ENCODE assay signal across 8 cellular contexts in genomic region chr17:79839363-79840203, GRCh38. TPM values are rescaled to one million over a fixed set of nuclear protein-coding genes. Genes with fewer than 3 reads are reported as not detected.
DNase-seq lines count a peak whose midpoint lies in the region; ATAC-seq and TF ChIP-seq lines count a peak whose summit lies in the region.

CBX4 (minus strand) TSS chr17:79839440; CDS start chr17:79839251, 189 bp downstream.

- peaks cover 12 to 21% of the 10 kb centered on the region in 2 donors for H3K27me3 Mint-ChIP-seq in natural killer cell (ENCODE audit: low read depth in 2 of 2)

- peak within 1 kb of the TSS; percentile 90 for H3K4me3 ChIP-seq in fibroblast of mammary gland (ENCODE audit: control insufficient read depth, low read depth, low read length)

- TF ChIP-seq CTCF in fibroblast of mammary gland (conservative IDR thresholded peaks at IDR 0.05; ENCODE audit: control insufficient read depth, insufficient read depth, low read depth, low read length), result no peak
- peak; percentile 62 for TF ChIP-seq CTCF in natural killer cell (IDR thresholded peaks at IDR 0.05)

- intact Hi-C loops in natural killer cell (cut with micrococcal nuclease), result loop anchor here (2.0 to 5.0 kb wide), 2 partner anchors 43 to 92 kb away; partner anchors contain the start of gene CBX8

- peak; percentile 87 for DNase-seq in DMS153 (lab: John Stamatoyannopoulos, UW)
- DNase-seq in LHCN-M2 (ENCODE audit: low read depth), result peak; percentile 89
- peak; percentile 97 for DNase-seq in RPMI8226
- peak; percentile 82 to 86 for DNase-seq in activated T-helper 1 cell treated with anti-CD3 and anti-CD28 coated beads, Interleukin-2, amount 50 U/mL, for 16 hours (ENCODE audit: low read depth in 1 of 2, low spot score in 1 of 2)
- DNase-seq in fibroblast of mammary gland (ENCODE audit: low read depth), result peak; percentile 83
- DNase-seq in natural killer cell, result peak; percentile 84
- peak; percentile 83 to 89 (median 88) for DNase-seq in stimulated activated naive CD4-positive, alpha-beta T cell (lab: John Stamatoyannopoulos, UW)

- no peaks in the 10 kb centered on the region for H3K9me3 Mint-ChIP-seq in natural killer cell

- ATAC-seq in GM21717 (IDR thresholded peaks at IDR 0.05; ENCODE audit: unreplicated experiment) (peak; percentile 35), natural killer cell (peak; percentile 73 to 89 (median 81))

- no peaks in the 10 kb centered on the region for H3K36me3 Mint-ChIP-seq in natural killer cell

- peak within 1 kb of the TSS; percentile 87 to 96 for H3K27ac Mint-ChIP-seq in natural killer cell

- H3K4me1 Mint-ChIP-seq in natural killer cell, result peaks cover 35 to 58% of the 10 kb centered on the region in 2 donors

- H3K4me3 Mint-ChIP-seq in natural killer cell, result peak within 1 kb of the TSS; percentile 94

RNA-seq across cellular contexts. Expression of gene CBX4, which starts in this region (rescaled TPM):
- 18.1 and 18.5 TPM in 2 replicates for total RNA-seq in LHCN-M2 (2014; rRNA removed)
- 8.9 TPM for polyA plus RNA-seq in LHCN-M2 (2012)
- total RNA-seq in natural killer cell, result 100 to 1,000 TPM; 147 to 220 (median 217) TPM

Comparison
In these comparisons a context has a peak if more than half of its experiments do, and no peak if none do; other contexts are left out.
1. Peak in every context shown above with its lines: DNase-seq, ATAC-seq and H3K4me3 ChIP-seq.